In the genomic region with DNA sequence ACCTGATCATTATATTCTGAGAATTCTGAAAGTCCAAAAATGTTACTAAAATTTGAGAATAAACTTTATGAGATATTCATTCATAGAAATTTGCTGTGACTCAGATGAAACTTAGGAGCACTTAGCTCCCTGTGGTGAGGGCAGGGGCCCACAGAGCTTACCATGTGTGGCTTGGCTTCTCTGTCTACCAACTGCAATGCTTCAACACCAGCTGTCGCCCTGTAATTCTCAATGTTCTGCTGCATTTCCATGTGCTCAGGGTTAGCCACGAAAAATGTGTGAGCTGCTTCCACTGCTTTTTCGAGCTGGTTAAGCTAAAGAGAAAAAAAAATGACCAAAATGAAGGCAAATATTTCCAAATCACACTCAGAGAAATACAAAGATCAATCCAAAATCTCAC, we compare ENCODE assay signal across 17 cellular contexts.
DNase-seq lines count a peak whose midpoint lies in the region; ATAC-seq, FAIRE-seq and TF ChIP-seq lines count a peak whose summit lies in the region.
"Had no signal": no experiment of that assay in that cellular context is flagged by ENCODE, and none has a peak within 500 bp of the region (broad histone marks: within the 10 kb centered on the region; RNA-seq: fewer than 3 reads in every experiment).

No MANE protein-coding gene starts in this region.

- H3K27me3 ChIP-seq in KMS-11 (ENCODE audit: insufficient read depth, low read depth) (no peaks in the 10 kb centered on the region), pancreas (no peaks in the 10 kb centered on the region)
- H3K27me3 ChIP-seq: breast epithelium, thyroid gland had no signal

- no peaks in the 10 kb centered on the region for H3K9me3 ChIP-seq in pancreas
- H3K9me3 ChIP-seq: breast epithelium, right lobe of liver, thyroid gland had no signal

- H3K36me3 Mint-ChIP-seq in WTC11: peaks cover 9% of the 10 kb centered on the region; the same call in 1 of the 2 replicates

- POLR2A ChIA-PET in WTC11 (lab: Charles Lee): interaction anchor here (0.7 to 1.0 kb wide), 2 partner anchors 19 to 1856 kb away, joined by 3 to 5 read pairs; no protein-coding TSS in a partner anchor

- CTCF ChIA-PET in WTC11 (lab: Charles Lee): interaction anchor here (0.8 to 1.5 kb wide), 4 partner anchors 34 to 327 kb away, joined by 3 to 7 read pairs (median 4); a partner anchor contains a TSS

- peaks cover 4% of the 10 kb centered on the region for H3K9me3 Mint-ChIP-seq in WTC11

- H3K4me1 ChIP-seq in KMS-11 (ENCODE audit: low read depth, poor library complexity, severe bottlenecking) (peaks cover 14% of the 10 kb centered on the region), pancreas (no peaks in the 10 kb centered on the region)
- H3K4me1 ChIP-seq: breast epithelium, right lobe of liver, thyroid gland had no signal

- FAIRE-seq in pancreas (lab: Jason Lieb, UNC): no peak
- FAIRE-seq: GM18507, HTR-8/SVneo had no signal

- DNase-seq in Ammon's horn (ENCODE audit: low spot score) (peak; percentile 45), WTC11 (ENCODE audit: low spot score) (peak; percentile 24), iPS-NIHi11 (ENCODE audit: low spot score) (peak; percentile 30), amniotic stem cell (lab: John Stamatoyannopoulos, UW) (no peak), SW 1271 (lab: John Stamatoyannopoulos, UW) (no peak), pancreas (no peak), retina (no peak)
- DNase-seq: MV-4-11; right lobe of liver; SIG-M5; stimulated activated CD4-positive, alpha-beta T cell treated with anti-CD3 and anti-CD28 coated beads, Interleukin-4, amount 100 ng/mL, for 24 hours; thyroid gland had no signal

- 57 to 71% methylated on average over 3 of the region's 3 CpGs for WGBS in pancreas, 2 donors

- no peaks in the 10 kb centered on the region for H4K20me1 ChIP-seq in KMS-11 (ENCODE audit: insufficient read depth)

- H3K79me2 ChIP-seq in KMS-11 (ENCODE audit: insufficient read depth, low read depth): no peaks in the 10 kb centered on the region

- H3K9ac ChIP-seq in KMS-11: peak overlapping the region; percentile 26; the same call in 1 of the 2 replicates

- H3K4me3 ChIP-seq in KMS-11 (IDR thresholded peaks at IDR 0.05; ENCODE audit: insufficient read depth, low read depth, low read length): no peak overlapping the region
- H3K4me3 ChIP-seq in pancreas: no peak overlapping the region
- H3K4me3 ChIP-seq: breast epithelium, lung, right lobe of liver, thyroid gland had no signal

- H3K27ac Mint-ChIP-seq in WTC11: peak overlapping the region; percentile 93

- intact Hi-C loops in pancreas (cut with DNase I): no loop called here

- no peak overlapping the region for H3K4me3 Mint-ChIP-seq in WTC11

- H3K27ac ChIP-seq in KMS-11 (peak overlapping the region; percentile 43), pancreas (no peak overlapping the region)
- H3K27ac ChIP-seq: breast epithelium, right lobe of liver, thyroid gland had no signal

- peak overlapping the region; percentile 5 for H3K4me2 ChIP-seq in KMS-11

- TF ChIP-seq CTCF in KMS-11 (conservative IDR thresholded peaks at IDR 0.05; ENCODE audit: low read depth, low read length) (no peak), WTC11 (IDR thresholded peaks at IDR 0.05) (no peak), pancreas (IDR thresholded peaks at IDR 0.05) (no peak)

- no peaks in the 10 kb centered on the region for H3K36me3 ChIP-seq in KMS-11 (ENCODE audit: insufficient read depth)
- no peaks in the 10 kb centered on the region for H3K36me3 ChIP-seq in pancreas
- H3K36me3 ChIP-seq: breast epithelium, right lobe of liver, thyroid gland had no signal

- H2AFZ ChIP-seq in KMS-11 (ENCODE audit: low read depth): peak overlapping the region; percentile 12; the same call in 1 of the 2 replicates

- peak; percentile 77 for ATAC-seq in WTC11
- no peak for ATAC-seq in pancreas
- ATAC-seq: right lobe of liver had no signal

- H3K4me1 Mint-ChIP-seq in WTC11: peaks cover 61% of the 10 kb centered on the region

- no peaks in the 10 kb centered on the region for H3K27me3 Mint-ChIP-seq in WTC11 (ENCODE audit: low read depth)

TF ChIP-seq in WTC11, 78 proteins besides CTCF, POLR2A, EP300 and RAD21:
- TF ChIP-seq FOXP1 (CRISPR knock-in tag; IDR thresholded peaks at IDR 0.05; ENCODE audit: borderline replicate concordance) (no peak), JAZF1 (CRISPR knock-in tag; IDR thresholded peaks at IDR 0.05) (no peak), ESRRA (CRISPR knock-in tag; IDR thresholded peaks at IDR 0.05; ENCODE audit: borderline replicate concordance) (no peak), ZNF671 (CRISPR knock-in tag; IDR thresholded peaks at IDR 0.05) (no peak), PRRX2 (CRISPR knock-in tag; IDR thresholded peaks at IDR 0.05) (no peak), RELA (CRISPR knock-in tag; IDR thresholded peaks at IDR 0.05; ENCODE audit: borderline replicate concordance) (no peak), ZNF423 (CRISPR knock-in tag; IDR thresholded peaks at IDR 0.05) (no peak)
- TF ChIP-seq, protein P1, sequence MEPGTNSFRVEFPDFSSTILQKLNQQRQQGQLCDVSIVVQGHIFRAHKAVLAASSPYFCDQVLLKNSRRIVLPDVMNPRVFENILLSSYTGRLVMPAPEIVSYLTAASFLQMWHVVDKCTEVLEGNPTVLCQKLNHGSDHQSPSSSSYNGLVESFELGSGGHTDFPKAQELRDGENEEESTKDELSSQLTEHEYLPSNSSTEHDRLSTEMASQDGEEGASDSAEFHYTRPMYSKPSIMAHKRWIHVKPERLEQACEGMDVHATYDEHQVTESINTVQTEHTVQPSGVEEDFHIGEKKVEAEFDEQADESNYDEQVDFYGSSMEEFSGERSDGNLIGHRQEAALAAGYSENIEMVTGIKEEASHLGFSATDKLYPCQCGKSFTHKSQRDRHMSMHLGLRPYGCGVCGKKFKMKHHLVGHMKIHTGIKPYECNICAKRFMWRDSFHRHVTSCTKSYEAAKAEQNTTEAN (CRISPR knock-in tag; IDR thresholded peaks at IDR 0.05): no peak
- TF ChIP-seq, protein P2, sequence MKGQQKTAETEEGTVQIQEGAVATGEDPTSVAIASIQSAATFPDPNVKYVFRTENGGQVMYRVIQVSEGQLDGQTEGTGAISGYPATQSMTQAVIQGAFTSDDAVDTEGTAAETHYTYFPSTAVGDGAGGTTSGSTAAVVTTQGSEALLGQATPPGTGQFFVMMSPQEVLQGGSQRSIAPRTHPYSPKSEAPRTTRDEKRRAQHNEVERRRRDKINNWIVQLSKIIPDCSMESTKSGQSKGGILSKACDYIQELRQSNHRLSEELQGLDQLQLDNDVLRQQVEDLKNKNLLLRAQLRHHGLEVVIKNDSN (CRISPR knock-in tag; IDR thresholded peaks at IDR 0.05): no peak
- TF ChIP-seq, protein P3, sequence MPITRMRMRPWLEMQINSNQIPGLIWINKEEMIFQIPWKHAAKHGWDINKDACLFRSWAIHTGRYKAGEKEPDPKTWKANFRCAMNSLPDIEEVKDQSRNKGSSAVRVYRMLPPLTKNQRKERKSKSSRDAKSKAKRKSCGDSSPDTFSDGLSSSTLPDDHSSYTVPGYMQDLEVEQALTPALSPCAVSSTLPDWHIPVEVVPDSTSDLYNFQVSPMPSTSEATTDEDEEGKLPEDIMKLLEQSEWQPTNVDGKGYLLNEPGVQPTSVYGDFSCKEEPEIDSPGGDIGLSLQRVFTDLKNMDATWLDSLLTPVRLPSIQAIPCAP (CRISPR knock-in tag; IDR thresholded peaks at IDR 0.05): no peak
- TF ChIP-seq, protein P4, sequence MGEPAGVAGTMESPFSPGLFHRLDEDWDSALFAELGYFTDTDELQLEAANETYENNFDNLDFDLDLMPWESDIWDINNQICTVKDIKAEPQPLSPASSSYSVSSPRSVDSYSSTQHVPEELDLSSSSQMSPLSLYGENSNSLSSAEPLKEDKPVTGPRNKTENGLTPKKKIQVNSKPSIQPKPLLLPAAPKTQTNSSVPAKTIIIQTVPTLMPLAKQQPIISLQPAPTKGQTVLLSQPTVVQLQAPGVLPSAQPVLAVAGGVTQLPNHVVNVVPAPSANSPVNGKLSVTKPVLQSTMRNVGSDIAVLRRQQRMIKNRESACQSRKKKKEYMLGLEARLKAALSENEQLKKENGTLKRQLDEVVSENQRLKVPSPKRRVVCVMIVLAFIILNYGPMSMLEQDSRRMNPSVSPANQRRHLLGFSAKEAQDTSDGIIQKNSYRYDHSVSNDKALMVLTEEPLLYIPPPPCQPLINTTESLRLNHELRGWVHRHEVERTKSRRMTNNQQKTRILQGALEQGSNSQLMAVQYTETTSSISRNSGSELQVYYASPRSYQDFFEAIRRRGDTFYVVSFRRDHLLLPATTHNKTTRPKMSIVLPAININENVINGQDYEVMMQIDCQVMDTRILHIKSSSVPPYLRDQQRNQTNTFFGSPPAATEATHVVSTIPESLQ (CRISPR knock-in tag; IDR thresholded peaks at IDR 0.05): no peak

Comparison
In these comparisons a context has a peak if more than half of its experiments do, and no peak if none do; other contexts are left out.
1. DNase-seq: peak in Ammon's horn (single experiment), WTC11 (single experiment) and iPS-NIHi11 (single experiment); none in amniotic stem cell (single experiment), SW 1271 (0 of 2), pancreas (0 of 6) and retina (single experiment).